Comparison of ENCODE assay signal across 1 cellular context in the genomic region with DNA sequence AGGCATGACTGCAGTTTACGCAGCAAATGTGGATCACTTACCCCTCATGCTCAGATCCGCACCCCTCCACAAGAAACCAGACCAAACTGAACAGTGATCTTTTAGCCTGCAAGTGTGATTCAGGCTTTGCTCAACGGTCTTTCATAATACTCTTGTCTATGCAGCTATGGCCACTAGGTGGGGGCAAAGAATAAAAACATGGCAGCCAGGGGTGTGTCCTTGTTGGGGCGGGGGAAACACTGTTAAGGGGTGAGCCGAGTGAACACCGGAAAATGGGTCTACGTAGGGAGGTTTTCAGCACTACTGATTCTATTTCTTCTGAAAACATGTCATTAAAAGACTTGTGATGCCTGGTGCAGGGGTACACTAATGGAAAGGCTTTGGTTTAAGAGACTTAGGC.
TF ChIP-seq lines count a peak whose summit lies in the region.

No MANE protein-coding gene starts in this region.

TF ChIP-seq in HepG2, 621 proteins besides CTCF, POLR2A, EP300 and RAD21 (continued from another document):
- TF ChIP-seq HIC2 (CRISPR knock-in tag; IDR thresholded peaks at IDR 0.05; ENCODE audit: low read depth) = no peak
- peak; percentile 65 for TF ChIP-seq ZNF629 (CRISPR knock-in tag; conservative IDR thresholded peaks at IDR 0.05)
- TF ChIP-seq KMT2A (CRISPR knock-in tag; IDR thresholded peaks at IDR 0.05) = no peak
- no peak for TF ChIP-seq THAP9 (CRISPR knock-in tag; IDR thresholded peaks at IDR 0.05; ENCODE audit: borderline replicate concordance)
- no peak for TF ChIP-seq TEAD3 (CRISPR knock-in tag; optimal IDR thresholded peaks at IDR 0.05; ENCODE audit: borderline replicate concordance)
- no peak for TF ChIP-seq KLF11 (CRISPR knock-in tag; IDR thresholded peaks at IDR 0.05)
- peak; percentile 81 for TF ChIP-seq YY1 (IDR thresholded peaks at IDR 0.05; ENCODE audit: insufficient read depth, insufficient replicate concordance, low read depth, low read length)
- TF ChIP-seq ZBTB8A (CRISPR knock-in tag; IDR thresholded peaks at IDR 0.05; ENCODE audit: borderline replicate concordance, low read depth) = no peak
